In genomic region chr6:117951783-117952182, GRCh38 we compare ENCODE assay signal across 20 cellular contexts. TPM values are rescaled to one million over a fixed set of nuclear protein-coding genes. Genes with fewer than 3 reads are reported as not detected.
DNase-seq lines count a peak whose midpoint lies in the region; ATAC-seq and TF ChIP-seq lines count a peak whose summit lies in the region.
"Had no signal": no experiment of that assay in that cellular context is flagged by ENCODE, and none has a peak within 500 bp of the region (broad histone marks: within the 10 kb centered on the region; RNA-seq: fewer than 3 reads in every experiment).

No MANE protein-coding gene starts in this region.

- no peaks in the 10 kb centered on the region for H3K27me3 ChIP-seq in A673 (replicated peaks; ENCODE audit: insufficient read depth, low read depth, low read length, poor library complexity)
- no peaks in the 10 kb centered on the region for H3K27me3 ChIP-seq in HUES48 (ENCODE audit: control insufficient read depth, insufficient read depth, low read length)
- H3K27me3 ChIP-seq: breast epithelium, sigmoid colon, upper lobe of left lung had no signal

- CTCF ChIA-PET in A673 (lab: Charles Lee), result no interaction called here

- H3K4me3 ChIP-seq in A673 (ENCODE audit: low read depth, low read length, poor library complexity, severe bottlenecking), result no peak overlapping the region
- no peak overlapping the region for H3K4me3 ChIP-seq in HUES48 (ENCODE audit: low read depth, low read length)
- H3K4me3 ChIP-seq: breast epithelium, heart left ventricle, sigmoid colon, upper lobe of left lung had no signal

- POLR2A ChIA-PET in A673 (lab: Charles Lee; ENCODE audit: low non-redundant PET), result no interaction called here

- BruUV-seq in A673 (replicated peaks; lab: Mats Ljungman, UMichigan), result no TSS peak

- no peaks in the 10 kb centered on the region for H3K9me3 ChIP-seq in A673 (ENCODE audit: low read depth, low read length, poor library complexity, severe bottlenecking)
- no peaks in the 10 kb centered on the region for H3K9me3 ChIP-seq in HUES48 (ENCODE audit: control insufficient read depth, insufficient read depth, low read length)
- H3K9me3 ChIP-seq: breast epithelium, heart left ventricle, sigmoid colon, upper lobe of left lung had no signal

- no peaks in the 10 kb centered on the region for H3K36me3 ChIP-seq in A673 (ENCODE audit: insufficient read depth, low read length, poor library complexity, severe bottlenecking)
- no peaks in the 10 kb centered on the region for H3K36me3 ChIP-seq in HUES48 (ENCODE audit: control insufficient read depth, insufficient read depth, low read length)
- H3K36me3 ChIP-seq: breast epithelium, heart left ventricle, sigmoid colon, upper lobe of left lung had no signal

- peak; percentile 38 for DNase-seq in A673 (ENCODE audit: low spot score)
- peak; percentile 67 for DNase-seq in cerebellar cortex (ENCODE audit: low spot score)
- DNase-seq in iPS-NIHi7 (ENCODE audit: extremely low spot score), result peak; percentile 76
- no peak for DNase-seq in posterior vena cava (ENCODE audit: low spot score)
- DNase-seq in activated gamma-delta T cell (lab: John Stamatoyannopoulos, UW), result no peak
- DNase-seq: activated CD8-positive, alpha-beta T cell treated with anti-CD3 and anti-CD28 coated beads for 36 hours; activated naive CD8-positive, alpha-beta T cell treated with anti-CD3 and anti-CD28 coated beads for 36 hours; DMS153; effector CD4-positive, alpha-beta T cell; heart left ventricle; NCI-H1694; NCI-H510A; SIG-M5; sigmoid colon; stimulated activated naive CD8-positive, alpha-beta T cell treated with anti-CD3 and anti-CD28 coated beads, Interleukin-15, Interleukin-2, amounts not matched to agents 100 U/mL and 50 U/mL, for 24 hours had no signal

- TF ChIP-seq CTCF in A673 (conservative IDR thresholded peaks at IDR 0.05; ENCODE audit: low read depth, low read length), result no peak

- intact Hi-C loops in A673 (cut with micrococcal nuclease; ENCODE audit: unreplicated experiment), result no loop called here
- intact Hi-C loops in posterior vena cava (cut with DNase I), result no loop called here

- H3K27ac ChIP-seq in A673 (ENCODE audit: low read depth, low read length, poor library complexity, severe bottlenecking) (no peak overlapping the region), HUES48 (ENCODE audit: low read depth, low read length) (peak overlapping the region; percentile 80)
- H3K27ac ChIP-seq: breast epithelium, heart left ventricle, sigmoid colon, upper lobe of left lung had no signal

- no peak for ATAC-seq in GM21619 (IDR thresholded peaks at IDR 0.05; ENCODE audit: unreplicated experiment)
- no peak for ATAC-seq in GM19467 (IDR thresholded peaks at IDR 0.05; ENCODE audit: unreplicated experiment)
- ATAC-seq: activated CD8-positive, alpha-beta T cell treated with anti-CD3 and anti-CD28 coated beads for 36 hours; heart left ventricle; stimulated activated naive CD8-positive, alpha-beta T cell treated with anti-CD3 and anti-CD28 coated beads, Interleukin-15, Interleukin-2, amounts not matched to agents 100 U/mL and 50 U/mL, for 24 hours had no signal

- H3K9ac ChIP-seq in HUES48 (ENCODE audit: low read depth, low read length), result no peak overlapping the region

- H3K4me1 ChIP-seq in A673 (ENCODE audit: insufficient read depth, low read length, poor library complexity, severe bottlenecking) (no peaks in the 10 kb centered on the region), HUES48 (ENCODE audit: control insufficient read depth, insufficient read depth, low read length) (peaks cover 17% of the 10 kb centered on the region)
- H3K4me1 ChIP-seq: breast epithelium, heart left ventricle, sigmoid colon, upper lobe of left lung had no signal

RNA-seq across cellular contexts. Expression of gene SLC35F1, which starts 44.7 kb away (rescaled TPM):
- total RNA-seq in A673 (2021) (5.3 and 8.3 TPM in 2 replicates), posterior vena cava (1 to 10 TPM; 1.2 to 3.6 TPM)

Comparison
In these comparisons a context has a peak if more than half of its experiments do, and no peak if none do; other contexts are left out.
1. DNase-seq: peak in A673 (single experiment), cerebellar cortex (single experiment) and iPS-NIHi7 (single experiment); none in posterior vena cava (single experiment) and activated gamma-delta T cell (single experiment).